In the genomic region with DNA sequence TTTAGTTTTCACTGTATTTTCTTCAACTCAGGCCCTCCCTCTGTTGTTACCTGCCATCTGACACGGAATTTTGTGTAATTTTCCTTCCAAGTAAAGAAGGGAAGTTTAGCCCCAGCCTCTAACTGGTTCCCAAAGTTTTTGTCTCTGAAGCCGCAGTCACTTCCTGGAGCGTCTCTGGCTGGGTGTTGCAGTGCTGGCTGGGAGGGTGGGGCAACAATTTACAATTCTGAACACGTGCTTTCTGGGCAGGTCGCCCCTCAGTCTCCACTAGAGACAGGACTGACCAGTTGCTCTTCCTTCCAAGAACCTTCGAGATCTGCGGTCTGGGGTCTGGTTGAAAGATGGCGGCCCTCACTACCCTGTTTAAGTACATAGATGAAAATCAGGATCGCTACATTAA, we compare ENCODE assay signal across 8 cellular contexts. TPM values are rescaled to one million over a fixed set of nuclear protein-coding genes. Genes with fewer than 3 reads are reported as not detected.
DNase-seq lines count a peak whose midpoint lies in the region; ATAC-seq and TF ChIP-seq lines count a peak whose summit lies in the region.

No MANE protein-coding gene starts in this region.

- H3K27me3 Mint-ChIP-seq in neural progenitor cell (ENCODE audit: insufficient read depth, low read depth): peaks cover 3% of the 10 kb centered on the region

- H3K4me3 Mint-ChIP-seq in neural progenitor cell: no peak overlapping the region

- no peaks in the 10 kb centered on the region for H3K9me3 Mint-ChIP-seq in neural progenitor cell

- H3K4me3 ChIP-seq in neural progenitor cell: no peak overlapping the region

- no peaks in the 10 kb centered on the region for H3K4me1 ChIP-seq in neural progenitor cell

- H3F3A ChIP-seq in neural progenitor cell (ENCODE audit: low read depth): peaks cover 6% of the 10 kb centered on the region

- H3K36me3 Mint-ChIP-seq in neural progenitor cell: peaks cover 10% of the 10 kb centered on the region

- no peak overlapping the region for H3K27ac ChIP-seq in neural progenitor cell

- no peak overlapping the region for H3K9ac ChIP-seq in neural progenitor cell

- H3K27me3 ChIP-seq in neural progenitor cell: no peaks in the 10 kb centered on the region

- ATAC-seq in GM18867 (IDR thresholded peaks at IDR 0.05; ENCODE audit: unreplicated experiment) (peak; percentile 47), HG03039 (IDR thresholded peaks at IDR 0.05; ENCODE audit: unreplicated experiment) (peak; percentile 31)

- peaks cover 9% of the 10 kb centered on the region for H3K36me3 ChIP-seq in neural progenitor cell

- no peak for TF ChIP-seq CTCF in neural progenitor cell (IDR thresholded peaks at IDR 0.05)

- peaks cover 43% of the 10 kb centered on the region for H3K79me2 ChIP-seq in neural progenitor cell (ENCODE audit: low read depth)

- no peak overlapping the region for H3K4me2 ChIP-seq in neural progenitor cell

- H3K4me1 Mint-ChIP-seq in neural progenitor cell: peaks cover 18% of the 10 kb centered on the region

- H2AFZ ChIP-seq in neural progenitor cell (replicated peaks): no peak overlapping the region

- no peaks in the 10 kb centered on the region for H3K9me3 ChIP-seq in neural progenitor cell (ENCODE audit: low read depth)

- peaks cover 20% of the 10 kb centered on the region for H4K20me1 ChIP-seq in neural progenitor cell (ENCODE audit: low read depth)

- no peak overlapping the region for H3K27ac Mint-ChIP-seq in neural progenitor cell

- DNase-seq in RPMI7951 (ENCODE audit: low read depth) (peak; percentile 73), amygdala (lab: John Stamatoyannopoulos, UW) (peak in 37 of 56 donors; percentile 9 to 82 (median 41)), hypothalamus (lab: John Stamatoyannopoulos, UW) (peak in 36 of 51 donors; percentile 17 to 84 (median 47)), NCI-H2029 treated with DMSO at 0.1 percent for 48 hours (lab: John Stamatoyannopoulos, UW) (no peak), neural progenitor cell (ENCODE audit: low spot score) (no peak)
- peak; percentile 8 to 29 for DNase-seq in stimulated activated CD4-positive, alpha-beta T cell treated with anti-CD3 and anti-CD28 coated beads, Interleukin-12 subunit alpha, Interleukin-12 subunit beta, amount 100 ng/mL, for 24 hours (ENCODE audit: low read depth in 2 of 2)

RNA-seq across cellular contexts. Expression of a gene that starts 3.5 kb away (rescaled TPM):
- total RNA-seq in RPMI7951 (2014; rRNA removed; shearing (Covaris generic)): 24.7 and 34.7 TPM in 2 replicates
- total RNA-seq in neural progenitor cell (ENCODE audit: low replicate concordance): 56.1 and 69.7 TPM in 2 replicates

RNA-seq across cellular contexts. Expression of a gene that starts 34.7 kb away (rescaled TPM):
- total RNA-seq in RPMI7951 (2014; rRNA removed; shearing (Covaris generic)): not detected in 2 replicates
- not detected in 2 replicates for total RNA-seq in neural progenitor cell (ENCODE audit: low replicate concordance)

RNA-seq across cellular contexts. Expression of a gene that starts 42.5 kb away (rescaled TPM):
- total RNA-seq in RPMI7951 (2014; rRNA removed; shearing (Covaris generic)): not detected in 2 replicates
- 12.9 and 13.7 TPM in 2 replicates for total RNA-seq in neural progenitor cell (ENCODE audit: low replicate concordance)

Comparison
In these comparisons a context has a peak if more than half of its experiments do, and no peak if none do; other contexts are left out.
1. DNase-seq: peak in RPMI7951 (single experiment), amygdala (37 of 56), hypothalamus (36 of 51) and stimulated activated CD4-positive, alpha-beta T cell treated with anti-CD3 and anti-CD28 coated beads, Interleukin-12 subunit alpha, Interleukin-12 subunit beta, amount 100 ng/mL, for 24 hours (2 of 2); none in NCI-H2029 treated with DMSO at 0.1 percent for 48 hours (single experiment) and neural progenitor cell (single experiment).
2. RNA of a gene that starts 42.5 kb away (total RNA-seq): 12.9 to 13.7 TPM in neural progenitor cell; not detected in RPMI7951; every median in the first group is over 10 times any median in the second.